Comparison of ENCODE assay signal across 9 cellular contexts in genomic region chr6:89281779-89282246, GRCh38. TPM values are rescaled to one million over a fixed set of nuclear protein-coding genes. Genes with fewer than 3 reads are reported as not detected.
DNase-seq lines count a peak whose midpoint lies in the region; ATAC-seq, FAIRE-seq and TF ChIP-seq lines count a peak whose summit lies in the region.
"Had no signal": no experiment of that assay in that cellular context is flagged by ENCODE, and none has a peak within 500 bp of the region (broad histone marks: within the 10 kb centered on the region; RNA-seq: fewer than 3 reads in every experiment).

No MANE protein-coding gene starts in this region.

- H2AFZ ChIP-seq in HepG2 (ENCODE audit: low read length) = no peak overlapping the region

- no peak overlapping the region for H3K4me3 Mint-ChIP-seq in activated naive CD4-positive, alpha-beta T cell treated with anti-CD3 and anti-CD28 coated beads, Interleukin-2, amount 10 ng/mL, durations not matched to agents 7 days and 5 days

- no peaks in the 10 kb centered on the region for H3K36me3 Mint-ChIP-seq in activated naive CD4-positive, alpha-beta T cell treated with anti-CD3 and anti-CD28 coated beads, Interleukin-2, amount 10 ng/mL, durations not matched to agents 7 days and 5 days

- H3K27me3 Mint-ChIP-seq in activated naive CD4-positive, alpha-beta T cell treated with anti-CD3 and anti-CD28 coated beads, Interleukin-2, amount 10 ng/mL, durations not matched to agents 7 days and 5 days = peaks cover 11% of the 10 kb centered on the region

- TF ChIP-seq CTCF in BE2C (IDR thresholded peaks at IDR 0.05; ENCODE audit: low read depth, low read length) (peak; percentile 70), HepG2 (CRISPR knock-in tag; IDR thresholded peaks at IDR 0.05) (peak; percentile 62)

- in situ Hi-C loops in HepG2 (cut with HindIII; ENCODE audit: extremely low pct_ligation_motif_present, low pct_unique_long_range_greater_than_20kb) = no loop called here

- WGBS in HepG2 (ENCODE audit: low lambda C conversion rate) = 67% methylated on average over 6 of the region's 10 CpGs

- H3K9ac ChIP-seq in HepG2 (ENCODE audit: insufficient read depth, low read depth, low read length) = no peak overlapping the region

- no peak overlapping the region for H3K4me2 ChIP-seq in HepG2 (ENCODE audit: low read depth, low read length)

- no peak overlapping the region for H3K27ac ChIP-seq in HepG2 (ENCODE audit: extremely low read length, insufficient read depth, low read length)
- H3K27ac ChIP-seq: SK-N-MC had no signal

- no peaks in the 10 kb centered on the region for H3K4me1 ChIP-seq in BE2C
- H3K4me1 ChIP-seq in HepG2 (ENCODE audit: insufficient read depth, low read length) = no peaks in the 10 kb centered on the region

- no peaks in the 10 kb centered on the region for H3K4me1 Mint-ChIP-seq in activated naive CD4-positive, alpha-beta T cell treated with anti-CD3 and anti-CD28 coated beads, Interleukin-2, amount 10 ng/mL, durations not matched to agents 7 days and 5 days

- CTCF ChIA-PET in activated naive CD4-positive, alpha-beta T cell treated with anti-CD3 and anti-CD28 coated beads, Interleukin-2, amount 10 ng/mL, durations not matched to agents 7 days and 5 days (lab: Charles Lee) = interaction anchor here (0.9 to 1.3 kb wide), 3 partner anchors 90 to 359 kb away, joined by 3 read pairs; no protein-coding TSS in a partner anchor
- CTCF ChIA-PET in HepG2 (lab: Yijun Ruan, JAX; ENCODE audit: low intra/inter-chr PET ratio, low total read pairs) = no interaction called here

- TF ChIP-seq POLR2A in HepG2 (IDR thresholded peaks at IDR 0.05; ENCODE audit: insufficient read depth in 1 of 2, low read depth in 2 of 2, low read length in 2 of 2) = no peak

- H3K27ac Mint-ChIP-seq in activated naive CD4-positive, alpha-beta T cell treated with anti-CD3 and anti-CD28 coated beads, Interleukin-2, amount 10 ng/mL, durations not matched to agents 7 days and 5 days = no peak overlapping the region

- no peak for TF ChIP-seq EP300 in HepG2 (IDR thresholded peaks at IDR 0.05; ENCODE audit: low read depth in 2 of 2, low read length in 2 of 2)
- no peak for TF ChIP-seq EP300 in HepG2 (CRISPR knock-in tag; IDR thresholded peaks at IDR 0.05; ENCODE audit: borderline replicate concordance)

- DNase-seq in BE2C = peak; percentile 46
- peak; percentile 88 for DNase-seq in NOMO-1 treated with DMSO at 0.1 percent for 48 hours (lab: John Stamatoyannopoulos, UW; ENCODE audit: unreplicated experiment)
- peak; percentile 62 for DNase-seq in activated naive CD4-positive, alpha-beta T cell treated with anti-CD3 and anti-CD28 coated beads, Interleukin-2, amount 10 ng/mL, durations not matched to agents 7 days and 5 days
- peak; percentile 44 for DNase-seq in HepG2 (ENCODE audit: low spot score)
- DNase-seq in amniotic stem cell (lab: John Stamatoyannopoulos, UW) = no peak
- no peak for DNase-seq in cerebellum (ENCODE audit: low spot score)

- no peaks in the 10 kb centered on the region for H3K27me3 ChIP-seq in BE2C
- H3K27me3 ChIP-seq in HepG2 (ENCODE audit: control insufficient read depth in 1 of 2, insufficient read depth in 2 of 2, low read length in 2 of 2) = peaks cover 2 to 26% of the 10 kb centered on the region in 2 experiments; a peak in 3 of 5 replicates

- POLR2A ChIA-PET in HepG2 (lab: Yijun Ruan, JAX) = no interaction called here

- H3K9me3 Mint-ChIP-seq in activated naive CD4-positive, alpha-beta T cell treated with anti-CD3 and anti-CD28 coated beads, Interleukin-2, amount 10 ng/mL, durations not matched to agents 7 days and 5 days = no peaks in the 10 kb centered on the region

- FAIRE-seq in HepG2 (lab: Jason Lieb, UNC) = peak; percentile 36

- intact Hi-C loops in HepG2 (cut with micrococcal nuclease; ENCODE audit: unreplicated experiment) = no loop called here

- H3K9me3 ChIP-seq in BE2C = no peaks in the 10 kb centered on the region
- no peaks in the 10 kb centered on the region for H3K9me3 ChIP-seq in HepG2 (ENCODE audit: low read length)

- TF ChIP-seq RAD21 in HepG2 (CRISPR knock-in tag; IDR thresholded peaks at IDR 0.05) = no peak

- H3K36me3 ChIP-seq in BE2C = no peaks in the 10 kb centered on the region
- H3K36me3 ChIP-seq in HepG2 (replicated peaks in 1 of 2; ENCODE audit: control insufficient read depth in 1 of 2, insufficient read depth in 2 of 2, low read length in 2 of 2) = no peaks in the 10 kb centered on the region

- H3K4me3 ChIP-seq in BE2C (ENCODE audit: low read depth, low read length) (no peak overlapping the region), HepG2 (replicated peaks in 1 of 3; ENCODE audit: insufficient read depth in 1 of 3, low read depth in 2 of 3, low read length in 3 of 3) (no peak overlapping the region)
- H3K4me3 ChIP-seq: SK-N-MC had no signal

- no TSS peak for BruUV-seq in HepG2 (replicated peaks; lab: Mats Ljungman, UMichigan)

- H3K79me2 ChIP-seq in HepG2 (ENCODE audit: insufficient read depth, low read length) = no peaks in the 10 kb centered on the region

- ATAC-seq in GM18520 (IDR thresholded peaks at IDR 0.05; ENCODE audit: unreplicated experiment) (peak; percentile 91), HG02884 (IDR thresholded peaks at IDR 0.05; ENCODE audit: unreplicated experiment) (peak; percentile 98), HepG2 (peak; percentile 95)

- no peaks in the 10 kb centered on the region for H4K20me1 ChIP-seq in HepG2 (ENCODE audit: insufficient read depth, low read length)

TF ChIP-seq in HepG2, 621 proteins besides CTCF, POLR2A, EP300 and RAD21:
- TF ChIP-seq REPIN1 (CRISPR knock-in tag; IDR thresholded peaks at IDR 0.05; ENCODE audit: borderline replicate concordance, low read depth) (0 out of 2 replicates have a peak, but pooled peaks have one; percentile 39), REXO4 (CRISPR knock-in tag; IDR thresholded peaks at IDR 0.05; ENCODE audit: borderline replicate concordance) (no peak), ZBTB7B (CRISPR knock-in tag; IDR thresholded peaks at IDR 0.05) (no peak), ZNF12 (CRISPR knock-in tag; IDR thresholded peaks at IDR 0.05) (no peak), REST (IDR thresholded peaks at IDR 0.05; ENCODE audit: borderline replicate concordance in 1 of 2, low read depth in 1 of 2, low read length in 2 of 2) (peak in 1 of 2 experiments; percentile 74; a peak in 3 of 4 replicates), SOX6 (IDR thresholded peaks at IDR 0.05) (no peak), SOX6 (CRISPR knock-in tag; IDR thresholded peaks at IDR 0.05) (no peak), ZNF317 (CRISPR knock-in tag; IDR thresholded peaks at IDR 0.05) (peak; percentile 93), MIER2 (CRISPR knock-in tag; IDR thresholded peaks at IDR 0.05) (0 out of 2 replicates have a peak, but pooled peaks have one; percentile 62)

RNA-seq across cellular contexts. Expression of gene GABRR2, which starts 33.3 kb away (rescaled TPM):
- polyA plus RNA-seq in BE2C (2012; ENCODE audit: insufficient read depth, insufficient read length, low read depth) = not detected
- total RNA-seq in HepG2 (2016; rRNA removed; fragmentation: Illumina TruSeq; extraction: Trizol) = not detected in 2 replicates
- not detected in 2 replicates for total RNA-seq in HepG2 (2016; cell fraction: cytosol; rRNA removed; fragmentation: Illumina TruSeq; extraction: Trizol; ENCODE audit: low read depth)
- not detected in 2 replicates for total RNA-seq in HepG2 (2016; cell fraction: insoluble cytoplasmic fraction; rRNA removed; fragmentation: Illumina TruSeq; extraction: Trizol)
- total RNA-seq in HepG2 (2016; cell fraction: membrane; rRNA removed; fragmentation: Illumina TruSeq; extraction: Trizol) = not detected in 2 replicates
- not detected in 2 replicates for total RNA-seq in HepG2 (2016; cell fraction: nucleus; rRNA removed; fragmentation: Illumina TruSeq; extraction: Trizol)
- 0.13 and 0.24 TPM in 2 replicates for polyA plus RNA-seq in HepG2 (2011; rRNA removed)
- polyA plus RNA-seq in HepG2 (2011; cell fraction: cytosol; rRNA removed) = 0.04 TPM in 1 of 2 replicates, not detected in the other
- 0.80 and 0.81 TPM in 2 replicates for polyA plus RNA-seq in HepG2 (2011; cell fraction: nucleus; rRNA removed)
- 0.20 TPM in 1 of 2 replicates, not detected in the other for polyA plus RNA-seq in HepG2 (2012)
- polyA plus RNA-seq in HepG2 (2016; cell fraction: cytosol; fragmentation: Illumina TruSeq; extraction: Trizol; ENCODE audit: low read depth) = not detected in 2 replicates
- polyA plus RNA-seq in HepG2 (2016; cell fraction: insoluble cytoplasmic fraction; fragmentation: Illumina TruSeq; extraction: Trizol; ENCODE audit: low read depth) = not detected in 2 replicates
- polyA plus RNA-seq in HepG2 (2016; cell fraction: membrane; fragmentation: Illumina TruSeq; extraction: Trizol; ENCODE audit: low read depth) = not detected in 2 replicates
- polyA plus RNA-seq in HepG2 (2016; cell fraction: nucleus; fragmentation: Illumina TruSeq; extraction: Trizol; ENCODE audit: insufficient read depth, low read depth) = not detected in 2 replicates
- 0.56 TPM in 1 of 2 replicates, not detected in the other for polyA minus RNA-seq in HepG2 (2011; rRNA and poly(A)+ RNA removed; ENCODE audit: low replicate concordance)
- not detected in 2 replicates for polyA minus RNA-seq in HepG2 (2011; cell fraction: cytosol; rRNA and poly(A)+ RNA removed)
- polyA minus RNA-seq in HepG2 (2011; cell fraction: nucleus; rRNA and poly(A)+ RNA removed) = 0.37 TPM in 1 of 2 replicates, not detected in the other
- total RNA-seq in cerebellum = 0.45 TPM

Comparison
In these comparisons a context has a peak if more than half of its experiments do, and no peak if none do; other contexts are left out.
1. DNase-seq: peak in BE2C (single experiment), NOMO-1 treated with DMSO at 0.1 percent for 48 hours (single experiment), activated naive CD4-positive, alpha-beta T cell treated with anti-CD3 and anti-CD28 coated beads, Interleukin-2, amount 10 ng/mL, durations not matched to agents 7 days and 5 days (single experiment) and HepG2 (single experiment); none in amniotic stem cell (single experiment) and cerebellum (single experiment).
2. Peak in every context shown above with its lines, with median percentiles within 50 percentile points of each other: ATAC-seq.